ENCODE assay signal across 17 cellular contexts in genomic region chr15:20272422-20273184, GRCh38.
DNase-seq lines count a peak whose midpoint lies in the region; ATAC-seq and TF ChIP-seq lines count a peak whose summit lies in the region.
"Had no signal": no experiment of that assay in that cellular context is flagged by ENCODE, and none has a peak within 500 bp of the region (broad histone marks: within the 10 kb centered on the region; RNA-seq: fewer than 3 reads in every experiment).

No MANE protein-coding gene starts in this region.

- no peaks in the 10 kb centered on the region for H3K4me1 ChIP-seq in foreskin keratinocyte
- H3K4me1 ChIP-seq in mucosa of descending colon (ENCODE audit: low read depth) = no peaks in the 10 kb centered on the region
- H3K4me1 ChIP-seq: BLaER1 treated with 17β-estradiol and CSF1 and Interleukin-3, amounts not matched to agents 10 nM and 100 nM had no signal

- H3K27ac Mint-ChIP-seq in natural killer cell treated with Interleukin-12 subunit alpha and Interleukin-12 subunit beta and Interleukin-15 and Interleukin-18, amount 100 ng/mL, for 72 hours = no peak overlapping the region
- no peak overlapping the region for H3K27ac Mint-ChIP-seq in natural killer cell

- H3K27ac ChIP-seq in foreskin keratinocyte = no peak overlapping the region
- H3K27ac ChIP-seq: BLaER1 treated with 17β-estradiol and CSF1 and Interleukin-3, amounts not matched to agents 10 nM and 100 nM; RWPE1 had no signal

- H3K27me3 ChIP-seq in foreskin keratinocyte = no peaks in the 10 kb centered on the region
- H3K27me3 ChIP-seq: BLaER1 treated with 17β-estradiol and CSF1 and Interleukin-3, amounts not matched to agents 10 nM and 100 nM had no signal

- H3K9me3 ChIP-seq in mucosa of descending colon = peaks cover 93% of the 10 kb centered on the region

- H3K4me1 Mint-ChIP-seq in natural killer cell treated with Interleukin-12 subunit alpha and Interleukin-12 subunit beta and Interleukin-15 and Interleukin-18, amount 100 ng/mL, for 72 hours (ENCODE audit: low read depth in 2 of 2) = no peaks in the 10 kb centered on the region
- no peaks in the 10 kb centered on the region for H3K4me1 Mint-ChIP-seq in natural killer cell

- H3K9me3 Mint-ChIP-seq in natural killer cell treated with Interleukin-12 subunit alpha and Interleukin-12 subunit beta and Interleukin-15 and Interleukin-18, amount 100 ng/mL, for 72 hours = no peaks in the 10 kb centered on the region
- no peaks in the 10 kb centered on the region for H3K9me3 Mint-ChIP-seq in natural killer cell

- TF ChIP-seq CTCF in natural killer cell (IDR thresholded peaks at IDR 0.05) (no peak), foreskin keratinocyte (conservative IDR thresholded peaks at IDR 0.05) (no peak), mucosa of descending colon (IDR thresholded peaks at IDR 0.05) (no peak)

- no peaks in the 10 kb centered on the region for H3K36me3 Mint-ChIP-seq in natural killer cell treated with Interleukin-12 subunit alpha and Interleukin-12 subunit beta and Interleukin-15 and Interleukin-18, amount 100 ng/mL, for 72 hours
- no peaks in the 10 kb centered on the region for H3K36me3 Mint-ChIP-seq in natural killer cell

- ATAC-seq in natural killer cell treated with Interleukin-12 subunit alpha and Interleukin-12 subunit beta and Interleukin-15 and Interleukin-18, amount 100 ng/mL, for 72 hours = peak; percentile 14 to 52
- ATAC-seq in natural killer cell (no peak), foreskin keratinocyte (peak; percentile 8), mucosa of descending colon (peak; percentile 12), HG03469 (IDR thresholded peaks at IDR 0.05; ENCODE audit: unreplicated experiment) (no peak), HG02678 (IDR thresholded peaks at IDR 0.05; ENCODE audit: unreplicated experiment) (no peak)
- ATAC-seq: K562 had no signal

- no peaks in the 10 kb centered on the region for H3K36me3 ChIP-seq in mucosa of descending colon (ENCODE audit: low read depth)
- H3K36me3 ChIP-seq: BLaER1 treated with 17β-estradiol and CSF1 and Interleukin-3, amounts not matched to agents 10 nM and 100 nM had no signal

- intact Hi-C loops in natural killer cell (cut with micrococcal nuclease) (no loop called here), mucosa of descending colon (cut with DNase I, micrococcal nuclease) (no loop called here)

- H3K27me3 Mint-ChIP-seq in natural killer cell treated with Interleukin-12 subunit alpha and Interleukin-12 subunit beta and Interleukin-15 and Interleukin-18, amount 100 ng/mL, for 72 hours = no peaks in the 10 kb centered on the region
- H3K27me3 Mint-ChIP-seq in natural killer cell (ENCODE audit: low read depth in 2 of 2) = no peaks in the 10 kb centered on the region

- H3K4me3 ChIP-seq in mucosa of descending colon = no peak overlapping the region
- H3K4me3 ChIP-seq: BLaER1 treated with 17β-estradiol and CSF1 and Interleukin-3, amounts not matched to agents 10 nM and 100 nM; K562 had no signal

- DNase-seq in natural killer cell treated with Interleukin-12 subunit alpha and Interleukin-12 subunit beta and Interleukin-15 and Interleukin-18, amount 100 ng/mL, for 72 hours (ENCODE audit: low spot score) = no peak
- no peak for DNase-seq in natural killer cell
- no peak for DNase-seq in foreskin keratinocyte
- peak in 1 of 3 donors; percentile 21 for DNase-seq in mucosa of descending colon
- DNase-seq in NCI-H510A (lab: John Stamatoyannopoulos, UW) = no peak
- no peak for DNase-seq in activated effector memory CD4-positive, alpha-beta T cell treated with anti-CD3 and anti-CD28 coated beads, Interleukin-2, amount 50 U/mL, for 16 hours
- DNase-seq: H7; NCI-H1436 treated with DMSO at 0.1 percent for 48 hours; NCI-H2081; NCI-H2227 treated with DMSO at 0.1 percent for 48 hours; NCI-H526 treated with DMSO at 0.1 percent for 48 hours; NK-92 treated with Interleukin-12 subunit alpha and Interleukin-12 subunit beta, amount 100 ng/mL, for 24 hours had no signal

- H3K4me3 Mint-ChIP-seq in natural killer cell treated with Interleukin-12 subunit alpha and Interleukin-12 subunit beta and Interleukin-15 and Interleukin-18, amount 100 ng/mL, for 72 hours = no peak overlapping the region
- H3K4me3 Mint-ChIP-seq in natural killer cell = no peak overlapping the region

Comparison
In these comparisons a context has a peak if more than half of its experiments do, and no peak if none do; other contexts are left out.
1. ATAC-seq: peak in natural killer cell treated with Interleukin-12 subunit alpha and Interleukin-12 subunit beta and Interleukin-15 and Interleukin-18, amount 100 ng/mL, for 72 hours (2 of 2), foreskin keratinocyte (single experiment) and mucosa of descending colon (single experiment); none in natural killer cell (0 of 3), HG03469 (single experiment) and HG02678 (single experiment).